In the genomic region with DNA sequence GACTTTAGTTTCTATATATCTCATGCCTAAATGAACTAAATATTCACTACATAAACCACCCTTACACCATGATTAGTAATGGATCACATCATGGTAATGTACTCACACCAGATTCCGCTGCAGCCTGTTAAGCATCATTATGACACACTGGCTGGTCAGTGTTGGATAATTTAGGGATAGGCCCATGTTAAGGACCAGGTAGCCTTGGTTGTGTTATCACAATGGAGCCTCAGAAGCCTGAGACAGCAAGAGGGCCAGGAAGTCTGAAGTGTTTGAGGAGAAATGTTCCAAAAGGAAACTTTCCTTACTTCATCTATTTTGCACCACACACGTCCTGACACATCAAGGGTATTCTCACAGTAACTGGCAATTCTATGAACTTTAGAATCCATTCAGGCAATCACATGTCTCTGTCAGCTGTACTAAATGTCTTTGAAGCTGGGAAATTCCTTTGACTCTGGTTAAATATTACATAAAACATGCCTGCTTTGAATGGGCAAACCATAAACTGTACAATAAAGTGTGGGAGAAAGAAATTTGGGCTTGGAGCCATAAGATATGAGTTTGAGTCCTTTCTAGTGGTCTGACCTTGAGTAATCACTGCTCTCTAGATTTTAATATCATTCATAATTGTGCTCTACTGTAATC, we compare ENCODE assay signal across 1 cellular context.
A peak's percentile ranks its signal among the peaks of the same experiment; 100 is the strongest.
TF ChIP-seq lines count a peak whose summit lies in the region.

No MANE protein-coding gene starts in this region.

TF ChIP-seq in HepG2, 621 proteins besides CTCF, POLR2A, EP300 and RAD21 (continued from another document):
- TF ChIP-seq, protein P1, sequence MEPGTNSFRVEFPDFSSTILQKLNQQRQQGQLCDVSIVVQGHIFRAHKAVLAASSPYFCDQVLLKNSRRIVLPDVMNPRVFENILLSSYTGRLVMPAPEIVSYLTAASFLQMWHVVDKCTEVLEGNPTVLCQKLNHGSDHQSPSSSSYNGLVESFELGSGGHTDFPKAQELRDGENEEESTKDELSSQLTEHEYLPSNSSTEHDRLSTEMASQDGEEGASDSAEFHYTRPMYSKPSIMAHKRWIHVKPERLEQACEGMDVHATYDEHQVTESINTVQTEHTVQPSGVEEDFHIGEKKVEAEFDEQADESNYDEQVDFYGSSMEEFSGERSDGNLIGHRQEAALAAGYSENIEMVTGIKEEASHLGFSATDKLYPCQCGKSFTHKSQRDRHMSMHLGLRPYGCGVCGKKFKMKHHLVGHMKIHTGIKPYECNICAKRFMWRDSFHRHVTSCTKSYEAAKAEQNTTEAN (CRISPR knock-in tag; conservative IDR thresholded peaks at IDR 0.05): 0 out of 2 replicates have a peak, but pooled peaks have one; percentile 39
- TF ChIP-seq ZMYM2 (CRISPR knock-in tag; IDR thresholded peaks at IDR 0.05): no peak
- TF ChIP-seq ZFX (CRISPR knock-in tag; IDR thresholded peaks at IDR 0.05; ENCODE audit: low read depth): peak; percentile 47
- TF ChIP-seq, protein P2, sequence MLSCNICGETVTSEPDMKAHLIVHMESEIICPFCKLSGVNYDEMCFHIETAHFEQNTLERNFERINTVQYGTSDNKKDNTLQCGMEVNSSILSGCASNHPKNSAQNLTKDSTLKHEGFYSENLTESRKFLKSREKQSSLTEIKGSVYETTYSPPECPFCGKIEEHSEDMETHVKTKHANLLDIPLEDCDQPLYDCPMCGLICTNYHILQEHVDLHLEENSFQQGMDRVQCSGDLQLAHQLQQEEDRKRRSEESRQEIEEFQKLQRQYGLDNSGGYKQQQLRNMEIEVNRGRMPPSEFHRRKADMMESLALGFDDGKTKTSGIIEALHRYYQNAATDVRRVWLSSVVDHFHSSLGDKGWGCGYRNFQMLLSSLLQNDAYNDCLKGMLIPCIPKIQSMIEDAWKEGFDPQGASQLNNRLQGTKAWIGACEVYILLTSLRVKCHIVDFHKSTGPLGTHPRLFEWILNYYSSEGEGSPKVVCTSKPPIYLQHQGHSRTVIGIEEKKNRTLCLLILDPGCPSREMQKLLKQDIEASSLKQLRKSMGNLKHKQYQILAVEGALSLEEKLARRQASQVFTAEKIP (CRISPR knock-in tag; IDR thresholded peaks at IDR 0.05; ENCODE audit: borderline replicate concordance): no peak
- TF ChIP-seq U2AF1 (optimal IDR thresholded peaks at IDR 0.05; ENCODE audit: low read depth, low read length): no peak
- TF ChIP-seq, protein P3, sequence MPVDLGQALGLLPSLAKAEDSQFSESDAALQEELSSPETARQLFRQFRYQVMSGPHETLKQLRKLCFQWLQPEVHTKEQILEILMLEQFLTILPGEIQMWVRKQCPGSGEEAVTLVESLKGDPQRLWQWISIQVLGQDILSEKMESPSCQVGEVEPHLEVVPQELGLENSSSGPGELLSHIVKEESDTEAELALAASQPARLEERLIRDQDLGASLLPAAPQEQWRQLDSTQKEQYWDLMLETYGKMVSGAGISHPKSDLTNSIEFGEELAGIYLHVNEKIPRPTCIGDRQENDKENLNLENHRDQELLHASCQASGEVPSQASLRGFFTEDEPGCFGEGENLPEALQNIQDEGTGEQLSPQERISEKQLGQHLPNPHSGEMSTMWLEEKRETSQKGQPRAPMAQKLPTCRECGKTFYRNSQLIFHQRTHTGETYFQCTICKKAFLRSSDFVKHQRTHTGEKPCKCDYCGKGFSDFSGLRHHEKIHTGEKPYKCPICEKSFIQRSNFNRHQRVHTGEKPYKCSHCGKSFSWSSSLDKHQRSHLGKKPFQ (CRISPR knock-in tag; IDR thresholded peaks at IDR 0.05; ENCODE audit: insufficient replicate concordance): peak; percentile 82
- TF ChIP-seq, protein P4, sequence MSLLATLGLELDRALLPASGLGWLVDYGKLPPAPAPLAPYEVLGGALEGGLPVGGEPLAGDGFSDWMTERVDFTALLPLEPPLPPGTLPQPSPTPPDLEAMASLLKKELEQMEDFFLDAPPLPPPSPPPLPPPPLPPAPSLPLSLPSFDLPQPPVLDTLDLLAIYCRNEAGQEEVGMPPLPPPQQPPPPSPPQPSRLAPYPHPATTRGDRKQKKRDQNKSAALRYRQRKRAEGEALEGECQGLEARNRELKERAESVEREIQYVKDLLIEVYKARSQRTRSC (CRISPR knock-in tag; IDR thresholded peaks at IDR 0.05; ENCODE audit: low read depth): no peak
- TF ChIP-seq, protein P5, sequence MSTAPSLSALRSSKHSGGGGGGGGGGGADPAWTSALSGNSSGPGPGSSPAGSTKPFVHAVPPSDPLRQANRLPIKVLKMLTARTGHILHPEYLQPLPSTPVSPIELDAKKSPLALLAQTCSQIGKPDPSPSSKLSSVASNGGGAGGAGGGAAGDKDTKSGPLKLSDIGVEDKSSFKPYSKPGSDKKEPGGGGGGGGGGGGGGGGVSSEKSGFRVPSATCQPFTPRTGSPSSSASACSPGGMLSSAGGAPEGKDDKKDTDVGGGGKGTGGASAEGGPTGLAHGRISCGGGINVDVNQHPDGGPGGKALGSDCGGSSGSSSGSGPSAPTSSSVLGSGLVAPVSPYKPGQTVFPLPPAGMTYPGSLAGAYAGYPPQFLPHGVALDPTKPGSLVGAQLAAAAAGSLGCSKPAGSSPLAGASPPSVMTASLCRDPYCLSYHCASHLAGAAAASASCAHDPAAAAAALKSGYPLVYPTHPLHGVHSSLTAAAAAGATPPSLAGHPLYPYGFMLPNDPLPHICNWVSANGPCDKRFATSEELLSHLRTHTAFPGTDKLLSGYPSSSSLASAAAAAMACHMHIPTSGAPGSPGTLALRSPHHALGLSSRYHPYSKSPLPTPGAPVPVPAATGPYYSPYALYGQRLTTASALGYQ (CRISPR knock-in tag; IDR thresholded peaks at IDR 0.05): no peak; the same call in none of the 2 replicates
- no peak for TF ChIP-seq ZNF253 (CRISPR knock-in tag; IDR thresholded peaks at IDR 0.05; ENCODE audit: borderline replicate concordance)
- peak; percentile 55; the same call in 1 of the 2 replicates for TF ChIP-seq ZMAT3 (CRISPR knock-in tag; conservative IDR thresholded peaks at IDR 0.05)
- no peak for TF ChIP-seq HDAC6 (IDR thresholded peaks at IDR 0.05; ENCODE audit: low read depth, low read length)
- TF ChIP-seq SOX13 (IDR thresholded peaks at IDR 0.05): peak; percentile 60; the same call in 1 of the 2 replicates
- TF ChIP-seq SOX13 (CRISPR knock-in tag; conservative IDR thresholded peaks at IDR 0.05 in 1 of 2, IDR thresholded peaks at IDR 0.05 in 1 of 2): peak in 1 of 2 experiments; percentile 90; a peak in 2 of 4 replicates
- no peak for TF ChIP-seq ZNF335 (CRISPR knock-in tag; IDR thresholded peaks at IDR 0.05)
- TF ChIP-seq KAT2B (IDR thresholded peaks at IDR 0.05; ENCODE audit: borderline replicate concordance, low read depth, low read length): no peak
- TF ChIP-seq ATF7-NPFF (CRISPR knock-in tag; IDR thresholded peaks at IDR 0.05; ENCODE audit: low read depth): no peak
- TF ChIP-seq ELF3 (CRISPR knock-in tag; IDR thresholded peaks at IDR 0.05): peak; percentile 65; the same call in 1 of the 2 replicates
- TF ChIP-seq, protein P6, sequence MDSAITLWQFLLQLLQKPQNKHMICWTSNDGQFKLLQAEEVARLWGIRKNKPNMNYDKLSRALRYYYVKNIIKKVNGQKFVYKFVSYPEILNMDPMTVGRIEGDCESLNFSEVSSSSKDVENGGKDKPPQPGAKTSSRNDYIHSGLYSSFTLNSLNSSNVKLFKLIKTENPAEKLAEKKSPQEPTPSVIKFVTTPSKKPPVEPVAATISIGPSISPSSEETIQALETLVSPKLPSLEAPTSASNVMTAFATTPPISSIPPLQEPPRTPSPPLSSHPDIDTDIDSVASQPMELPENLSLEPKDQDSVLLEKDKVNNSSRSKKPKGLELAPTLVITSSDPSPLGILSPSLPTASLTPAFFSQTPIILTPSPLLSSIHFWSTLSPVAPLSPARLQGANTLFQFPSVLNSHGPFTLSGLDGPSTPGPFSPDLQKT (CRISPR knock-in tag; IDR thresholded peaks at IDR 0.05; ENCODE audit: borderline replicate concordance): no peak
- TF ChIP-seq ZFP1 (CRISPR knock-in tag; IDR thresholded peaks at IDR 0.05): peak; percentile 35; the same call in 1 of the 2 replicates
- no peak for TF ChIP-seq ZNF607 (CRISPR knock-in tag; IDR thresholded peaks at IDR 0.05; ENCODE audit: borderline replicate concordance)
- TF ChIP-seq, protein P7, sequence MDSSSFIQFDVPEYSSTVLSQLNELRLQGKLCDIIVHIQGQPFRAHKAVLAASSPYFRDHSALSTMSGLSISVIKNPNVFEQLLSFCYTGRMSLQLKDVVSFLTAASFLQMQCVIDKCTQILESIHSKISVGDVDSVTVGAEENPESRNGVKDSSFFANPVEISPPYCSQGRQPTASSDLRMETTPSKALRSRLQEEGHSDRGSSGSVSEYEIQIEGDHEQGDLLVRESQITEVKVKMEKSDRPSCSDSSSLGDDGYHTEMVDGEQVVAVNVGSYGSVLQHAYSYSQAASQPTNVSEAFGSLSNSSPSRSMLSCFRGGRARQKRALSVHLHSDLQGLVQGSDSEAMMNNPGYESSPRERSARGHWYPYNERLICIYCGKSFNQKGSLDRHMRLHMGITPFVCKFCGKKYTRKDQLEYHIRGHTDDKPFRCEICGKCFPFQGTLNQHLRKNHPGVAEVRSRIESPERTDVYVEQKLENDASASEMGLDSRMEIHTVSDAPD (CRISPR knock-in tag; IDR thresholded peaks at IDR 0.05): peak; percentile 14; the same call in 1 of the 2 replicates
- no peak for TF ChIP-seq ZNF747 (CRISPR knock-in tag; IDR thresholded peaks at IDR 0.05; ENCODE audit: borderline replicate concordance)
- peak; percentile 43; the same call in 1 of the 2 replicates for TF ChIP-seq DPF2 (CRISPR knock-in tag; IDR thresholded peaks at IDR 0.05; ENCODE audit: borderline replicate concordance, low read depth)
- TF ChIP-seq MXI1 (IDR thresholded peaks at IDR 0.05; ENCODE audit: borderline replicate concordance, low read depth, low read length): peak; percentile 43; the same call in 1 of the 3 replicates
- TF ChIP-seq KLF11 (CRISPR knock-in tag; IDR thresholded peaks at IDR 0.05): no peak
- TF ChIP-seq, protein P8, sequence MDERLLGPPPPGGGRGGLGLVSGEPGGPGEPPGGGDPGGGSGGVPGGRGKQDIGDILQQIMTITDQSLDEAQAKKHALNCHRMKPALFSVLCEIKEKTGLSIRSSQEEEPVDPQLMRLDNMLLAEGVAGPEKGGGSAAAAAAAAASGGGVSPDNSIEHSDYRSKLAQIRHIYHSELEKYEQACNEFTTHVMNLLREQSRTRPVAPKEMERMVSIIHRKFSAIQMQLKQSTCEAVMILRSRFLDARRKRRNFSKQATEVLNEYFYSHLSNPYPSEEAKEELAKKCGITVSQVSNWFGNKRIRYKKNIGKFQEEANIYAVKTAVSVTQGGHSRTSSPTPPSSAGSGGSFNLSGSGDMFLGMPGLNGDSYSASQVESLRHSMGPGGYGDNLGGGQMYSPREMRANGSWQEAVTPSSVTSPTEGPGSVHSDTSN (CRISPR knock-in tag; IDR thresholded peaks at IDR 0.05): no peak; the same call in 1 of the 2 replicates
- TF ChIP-seq NCOA2 (CRISPR knock-in tag; IDR thresholded peaks at IDR 0.05): peak; percentile 95
- peak; percentile 89 for TF ChIP-seq TEAD3 (CRISPR knock-in tag; optimal IDR thresholded peaks at IDR 0.05; ENCODE audit: borderline replicate concordance)
- peak; percentile 94 for TF ChIP-seq MED1 (CRISPR knock-in tag; IDR thresholded peaks at IDR 0.05)
- no peak for TF ChIP-seq TCF12 (IDR thresholded peaks at IDR 0.05)
- 0 out of 2 replicates have a peak, but pooled peaks have one; percentile 34 for TF ChIP-seq TCF12 (CRISPR knock-in tag; IDR thresholded peaks at IDR 0.05)
- no peak for TF ChIP-seq ADNP (CRISPR knock-in tag; IDR thresholded peaks at IDR 0.05)
- peak; percentile 50; the same call in 1 of the 2 replicates for TF ChIP-seq KAT8 (CRISPR knock-in tag; IDR thresholded peaks at IDR 0.05)
- no peak for TF ChIP-seq NKX3-1 (CRISPR knock-in tag; IDR thresholded peaks at IDR 0.05)
- no peak for TF ChIP-seq ZNF101 (CRISPR knock-in tag; IDR thresholded peaks at IDR 0.05; ENCODE audit: borderline replicate concordance, low read depth)
- TF ChIP-seq ESRRA (CRISPR knock-in tag; IDR thresholded peaks at IDR 0.05; ENCODE audit: low read depth): no peak
- no peak for TF ChIP-seq ZNF383 (CRISPR knock-in tag; IDR thresholded peaks at IDR 0.05; ENCODE audit: borderline replicate concordance)
- no peak for TF ChIP-seq ZNF749 (CRISPR knock-in tag; IDR thresholded peaks at IDR 0.05; ENCODE audit: borderline replicate concordance)
- no peak for TF ChIP-seq ZNF570 (CRISPR knock-in tag; IDR thresholded peaks at IDR 0.05; ENCODE audit: borderline replicate concordance)
- TF ChIP-seq PHF5A (CRISPR knock-in tag; IDR thresholded peaks at IDR 0.05; ENCODE audit: low read depth, unreplicated experiment): no peak
- no peak for TF ChIP-seq ZNF326 (CRISPR knock-in tag; IDR thresholded peaks at IDR 0.05; ENCODE audit: borderline replicate concordance)
- TF ChIP-seq, protein P9, sequence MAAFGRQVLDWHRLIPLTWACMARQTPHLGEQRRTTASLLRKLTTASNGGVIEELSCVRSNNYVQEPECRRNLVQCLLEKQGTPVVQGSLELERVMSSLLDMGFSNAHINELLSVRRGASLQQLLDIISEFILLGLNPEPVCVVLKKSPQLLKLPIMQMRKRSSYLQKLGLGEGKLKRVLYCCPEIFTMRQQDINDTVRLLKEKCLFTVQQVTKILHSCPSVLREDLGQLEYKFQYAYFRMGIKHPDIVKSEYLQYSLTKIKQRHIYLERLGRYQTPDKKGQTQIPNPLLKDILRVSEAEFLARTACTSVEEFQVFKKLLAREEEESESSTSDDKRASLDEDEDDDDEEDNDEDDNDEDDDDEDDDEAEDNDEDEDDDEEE (CRISPR knock-in tag; IDR thresholded peaks at IDR 0.05): no peak
- peak; percentile 25 for TF ChIP-seq STAG1 (CRISPR knock-in tag; IDR thresholded peaks at IDR 0.05)
- no peak for TF ChIP-seq ZNF773 (CRISPR knock-in tag; IDR thresholded peaks at IDR 0.05; ENCODE audit: borderline replicate concordance)
- TF ChIP-seq, protein P10, sequence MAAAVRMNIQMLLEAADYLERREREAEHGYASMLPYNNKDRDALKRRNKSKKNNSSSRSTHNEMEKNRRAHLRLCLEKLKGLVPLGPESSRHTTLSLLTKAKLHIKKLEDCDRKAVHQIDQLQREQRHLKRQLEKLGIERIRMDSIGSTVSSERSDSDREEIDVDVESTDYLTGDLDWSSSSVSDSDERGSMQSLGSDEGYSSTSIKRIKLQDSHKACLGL (CRISPR knock-in tag; IDR thresholded peaks at IDR 0.05): no peak
- no peak for TF ChIP-seq FOXA1 (IDR thresholded peaks at IDR 0.05)
- peak; percentile 43; the same call in 1 of the 2 replicates for TF ChIP-seq FOXA1 (CRISPR knock-in tag; IDR thresholded peaks at IDR 0.05)
- no peak for TF ChIP-seq ZNF510 (CRISPR knock-in tag; IDR thresholded peaks at IDR 0.05; ENCODE audit: low read depth)
